30 cellular contexts compared by ENCODE assay signal in genomic region chr13:91813255-91813654, GRCh38.
A peak's percentile ranks its signal among the peaks of the same experiment; 100 is the strongest.
DNase-seq lines count a peak whose midpoint lies in the region; ATAC-seq, FAIRE-seq and TF ChIP-seq lines count a peak whose summit lies in the region.
"Had no signal": no experiment of that assay in that cellular context is flagged by ENCODE, and none has a peak within 500 bp of the region (broad histone marks: within the 10 kb centered on the region; RNA-seq: fewer than 3 reads in every experiment).

No MANE protein-coding gene starts in this region.

- under 1% methylated on average over 4 of the region's 4 CpGs for WGBS in K562 (ENCODE audit: insufficient coverage, low coverage, missing lambda C conversion rate)

- CTCF ChIA-PET in K562 (lab: Yijun Ruan, JAX; ENCODE audit: low intra/inter-chr PET ratio), result no interaction called here

- no peaks in the 10 kb centered on the region for H3K79me2 ChIP-seq in K562 (ENCODE audit: control insufficient read depth, insufficient read depth, low read length)

- intact Hi-C loops in K562 (cut with micrococcal nuclease), result loop anchor here (10.0 kb wide), 1 partner anchor 678 kb away; no protein-coding TSS in a partner anchor

- ATAC-seq in K562, result no peak
- ATAC-seq: gastrocnemius medialis, GM12878, right lobe of liver had no signal

- TF ChIP-seq RAD21 in K562 (CRISPR knock-in tag; conservative IDR thresholded peaks at IDR 0.05 in 1 of 2, IDR thresholded peaks at IDR 0.05 in 1 of 2), result no peak

- in situ Hi-C loops in K562 (cut with MboI), result no loop called here

- TF ChIP-seq POLR2A in K562 (conservative IDR thresholded peaks at IDR 0.05), result no peak

- no peak for FAIRE-seq in K562 (lab: Jason Lieb, UNC)
- FAIRE-seq: bronchial epithelial cell, GM12878, H54, kidney had no signal

- TF ChIP-seq CTCF in K562 (IDR thresholded peaks at IDR 0.05 in 2 of 3, conservative IDR thresholded peaks at IDR 0.05 in 1 of 3; ENCODE audit: insufficient read depth in 2 of 3, low read depth in 1 of 3, low read length in 3 of 3) (no peak), nephron progenitor cell (IDR thresholded peaks at IDR 0.05) (no peak)

- H3K27ac Mint-ChIP-seq in nephron progenitor cell, result peak overlapping the region; percentile 23
- H3K27ac Mint-ChIP-seq: B cell, endodermal cell had no signal

- no peaks in the 10 kb centered on the region for H3K27me3 ChIP-seq in K562 (ENCODE audit: control insufficient read depth in 2 of 2, insufficient read depth in 2 of 2, low read length in 2 of 2)
- H3K27me3 ChIP-seq: esophagus muscularis mucosa, gastrocnemius medialis, right lobe of liver had no signal

- H3K27ac ChIP-seq in K562 (ENCODE audit: extremely low read depth, low read depth, low read length), result no peak overlapping the region
- H3K27ac ChIP-seq: coronary artery, esophagus muscularis mucosa, gastrocnemius medialis, right lobe of liver, thoracic aorta had no signal

- no peaks in the 10 kb centered on the region for H3K36me3 Mint-ChIP-seq in nephron progenitor cell (ENCODE audit: low read depth)

- no peaks in the 10 kb centered on the region for H3K4me1 ChIP-seq in K562 (replicated peaks in 1 of 2; ENCODE audit: control insufficient read depth in 2 of 2, insufficient read depth in 2 of 2, low read length in 2 of 2)
- H3K4me1 ChIP-seq: right lobe of liver had no signal

- no peak overlapping the region for H3K4me3 Mint-ChIP-seq in nephron progenitor cell
- H3K4me3 Mint-ChIP-seq: B cell, endodermal cell had no signal

- H3K27me3 Mint-ChIP-seq in nephron progenitor cell (ENCODE audit: low read depth, poor library complexity), result peaks cover 3% of the 10 kb centered on the region
- H3K27me3 Mint-ChIP-seq: B cell had no signal

- no peak overlapping the region for H2AFZ ChIP-seq in K562 (ENCODE audit: low read depth, low read length)

- H3K9me1 ChIP-seq in K562 (ENCODE audit: control insufficient read depth, insufficient read depth, low read length), result no peaks in the 10 kb centered on the region

- no peaks in the 10 kb centered on the region for H4K20me1 ChIP-seq in K562 (replicated peaks; ENCODE audit: control insufficient read depth, insufficient read depth, low read length)

- H3K36me3 ChIP-seq in K562 (ENCODE audit: control insufficient read depth, insufficient read depth, low read length), result no peaks in the 10 kb centered on the region
- H3K36me3 ChIP-seq: esophagus muscularis mucosa, gastrocnemius medialis, right lobe of liver, thoracic aorta had no signal

- H3K9me3 Mint-ChIP-seq in nephron progenitor cell, result no peaks in the 10 kb centered on the region
- H3K9me3 Mint-ChIP-seq: endodermal cell had no signal

- H3K9me3 ChIP-seq in K562 (replicated peaks; ENCODE audit: control insufficient read depth, insufficient read depth, low read depth, low read length), result no peaks in the 10 kb centered on the region; the same call in 1 of the 2 replicates
- H3K9me3 ChIP-seq: esophagus muscularis mucosa, gastrocnemius medialis, right lobe of liver, thoracic aorta had no signal

- no peak for TF ChIP-seq EP300 in K562 (IDR thresholded peaks at IDR 0.05; ENCODE audit: low read length)

- BruUV-seq in K562 (replicated peaks; lab: Mats Ljungman, UMichigan), result no TSS peak

- POLR2A ChIA-PET in K562 (lab: Yijun Ruan, JAX), result no interaction called here

- DNase-seq in NCI-H82 (lab: John Stamatoyannopoulos, UW) (peak; percentile 21), NCI-H82 treated with DMSO at 0.1 percent for 48 hours (lab: John Stamatoyannopoulos, UW; ENCODE audit: unreplicated experiment) (no peak), NCI-H2171 treated with DMSO at 0.1 percent for 48 hours (lab: John Stamatoyannopoulos, UW) (peak; percentile 25), K562 (ENCODE audit: extremely low read depth in 1 of 4, low spot score in 3 of 4) (peak in 3 of 4 experiments; percentile 8 to 15 (median 14)), nephron progenitor cell (no peak), middle frontal gyrus (ENCODE audit: extremely low spot score, low spot score) (no peak), kidney glomerular epithelial cell (lab: John Stamatoyannopoulos, UW) (no peak), dermis blood vessel endothelial cell (no peak)
- DNase-seq: activated CD8-positive, alpha-beta memory T cell treated with anti-CD3 and anti-CD28 coated beads for 24 hours; activated gamma-delta T cell treated with Interleukin-2 at 50 U/mL for 16 hours; activated T-cell treated with anti-CD3 and anti-CD28 coated beads, Interleukin-2, amount 50 U/mL, for 1 hour; DND-41; endodermal cell; gastrocnemius medialis; kidney; MV-4-11; NCI-H2081 treated with DMSO at 0.1 percent for 48 hours; NCI-H524 treated with DMSO at 0.1 percent for 48 hours; posterior cingulate gyrus; right lobe of liver; stimulated activated CD4-positive, alpha-beta T cell treated with anti-CD3 and anti-CD28 coated beads, Interleukin-4, amount 100 ng/mL, for 4 hours; stimulated activated naive CD4-positive, alpha-beta T cell treated with Interleukin-2 at 50 U/mL for 16 hours; SW 1271 had no signal

- H3K4me1 Mint-ChIP-seq in nephron progenitor cell, result no peaks in the 10 kb centered on the region
- H3K4me1 Mint-ChIP-seq: B cell had no signal

- no peak overlapping the region for H3K4me3 ChIP-seq in K562
- H3K4me3 ChIP-seq: coronary artery, esophagus muscularis mucosa, gastrocnemius medialis, GM12878, right lobe of liver, thoracic aorta had no signal

- no peak overlapping the region for H3K9ac ChIP-seq in K562 (ENCODE audit: insufficient read depth in 1 of 2, low read depth in 2 of 2, low read length in 2 of 2)

- no peak overlapping the region for H3K4me2 ChIP-seq in K562 (ENCODE audit: insufficient read depth, low read length)

TF ChIP-seq in K562, 482 proteins besides CTCF, POLR2A, EP300 and RAD21:
- TF ChIP-seq POLR2AphosphoS5 (IDR thresholded peaks at IDR 0.05; ENCODE audit: control insufficient read depth, insufficient read depth, low read depth, low read length) (no peak), ZNF263 (CRISPR knock-in tag; IDR thresholded peaks at IDR 0.05; ENCODE audit: borderline replicate concordance) (no peak), HMBOX1 (IDR thresholded peaks at IDR 0.05) (no peak), GABPB2 (CRISPR knock-in tag; conservative IDR thresholded peaks at IDR 0.05) (no peak), KLF13 (tag; IDR thresholded peaks at IDR 0.05; ENCODE audit: borderline replicate concordance, low read depth) (no peak), SP1 (CRISPR knock-in tag; IDR thresholded peaks at IDR 0.05) (no peak), ZFPM2 (CRISPR knock-in tag; IDR thresholded peaks at IDR 0.05) (no peak), ZKSCAN1 (IDR thresholded peaks at IDR 0.05; ENCODE audit: low read depth, low read length) (no peak)

Comparison
In these comparisons a context has a peak if more than half of its experiments do, and no peak if none do; other contexts are left out.
1. DNase-seq: peak in NCI-H82 (single experiment), NCI-H2171 treated with DMSO at 0.1 percent for 48 hours (single experiment) and K562 (3 of 4); none in NCI-H82 treated with DMSO at 0.1 percent for 48 hours (single experiment), nephron progenitor cell (single experiment), middle frontal gyrus (single experiment), kidney glomerular epithelial cell (single experiment) and dermis blood vessel endothelial cell (single experiment).